Comparison of ENCODE assay signal across 8 cellular contexts in the genomic region with DNA sequence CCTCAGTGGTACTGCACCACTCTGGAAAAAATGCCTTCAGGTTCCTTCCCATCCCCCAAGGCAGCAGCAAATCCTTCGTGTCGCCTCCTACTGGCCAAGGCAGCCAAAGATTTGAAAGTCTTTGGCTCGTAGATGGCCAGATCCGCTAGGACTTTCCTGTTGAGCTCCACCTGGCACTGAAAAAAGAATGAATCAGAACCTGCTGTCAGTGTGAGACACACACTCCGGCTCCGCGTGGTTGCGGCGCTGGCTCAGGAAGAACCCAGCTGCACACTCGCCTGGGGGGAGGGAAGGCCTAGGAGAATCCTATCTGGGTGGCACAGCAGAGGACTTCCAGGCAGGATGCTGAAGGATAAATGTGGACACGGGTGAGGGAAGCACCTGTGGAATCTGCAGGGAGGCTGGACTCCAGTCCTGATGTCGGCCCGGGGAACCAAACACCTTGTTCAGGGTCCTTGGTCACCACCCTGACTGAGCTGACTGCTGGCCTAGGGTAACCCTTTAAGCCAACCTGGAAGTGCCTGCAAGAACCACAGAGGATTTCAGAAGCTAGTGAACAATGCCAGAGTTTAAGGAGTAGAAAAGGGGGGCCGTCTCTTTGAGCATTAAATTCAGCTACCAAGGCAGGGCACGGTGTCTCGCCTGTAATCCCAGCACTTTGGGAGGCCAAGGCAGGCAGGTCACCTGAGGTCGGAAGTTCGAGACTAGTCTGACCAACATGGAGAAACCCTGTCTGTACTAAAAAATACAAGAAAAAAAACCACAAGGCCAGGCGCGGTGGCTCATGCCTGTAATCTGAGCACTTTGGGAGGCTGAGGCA. TPM values are rescaled to one million over a fixed set of nuclear protein-coding genes. Genes with fewer than 3 reads are reported as not detected.
A peak's percentile ranks its signal among the peaks of the same experiment; 100 is the strongest.
DNase-seq lines count a peak whose midpoint lies in the region; TF ChIP-seq lines count a peak whose summit lies in the region.

No MANE protein-coding gene starts in this region.

- no peak overlapping the region for H2AFZ ChIP-seq in MM.1S (ENCODE audit: low read length)

- H3K27ac ChIP-seq in breast epithelium: no peak overlapping the region
- H3K27ac ChIP-seq in MM.1S (ENCODE audit: low read length): no peak overlapping the region
- no peak overlapping the region for H3K27ac ChIP-seq in ovary

- no peak overlapping the region for H3K4me2 ChIP-seq in MM.1S (ENCODE audit: low read depth, low read length)

- no peaks in the 10 kb centered on the region for H4K20me1 ChIP-seq in MM.1S (ENCODE audit: insufficient read depth, low read length)

- POLR2A ChIA-PET in MCF 10A (lab: Yijun Ruan, JAX): interaction anchor here (0.7 to 2.0 kb wide), 4 partner anchors 27 to 213 kb away, joined by 3 to 13 read pairs (median 6); a partner anchor contains a TSS

- no peak for TF ChIP-seq EP300 in ovary (IDR thresholded peaks at IDR 0.05)

- H3K4me1 Mint-ChIP-seq in MCF 10A (ENCODE audit: insufficient read depth, unreplicated experiment): peaks cover 18% of the 10 kb centered on the region

- peaks cover 16% of the 10 kb centered on the region for H3F3A ChIP-seq in MM.1S (ENCODE audit: insufficient read depth, low read length)

- TF ChIP-seq POLR2A in breast epithelium (IDR thresholded peaks at IDR 0.05): no peak
- no peak for TF ChIP-seq POLR2A in ovary (IDR thresholded peaks at IDR 0.05)

- no TSS peak for BruUV-seq in MCF 10A (replicated peaks; lab: Mats Ljungman, UMichigan)

- H3K36me3 ChIP-seq in breast epithelium: no peaks in the 10 kb centered on the region
- peaks cover 11% of the 10 kb centered on the region for H3K36me3 ChIP-seq in MM.1S (replicated peaks; ENCODE audit: insufficient read depth, low read length)
- H3K36me3 ChIP-seq in ovary: no peaks in the 10 kb centered on the region

- peaks cover 91% of the 10 kb centered on the region for H3K36me3 Mint-ChIP-seq in MCF 10A (ENCODE audit: insufficient read depth, unreplicated experiment)

- H3K4me3 ChIP-seq in breast epithelium: no peak overlapping the region
- no peak overlapping the region for H3K4me3 ChIP-seq in MM.1S (ENCODE audit: low read length)
- H3K4me3 ChIP-seq in ovary: no peak overlapping the region

- CTCF ChIA-PET in MCF 10A (lab: Yijun Ruan, JAX): interaction anchor here (0.6 to 2.4 kb wide), 10 partner anchors 11 to 272 kb away, joined by 3 to 9 read pairs (median 3); no protein-coding TSS in a partner anchor

- DNase-seq in MCF 10A (ENCODE audit: unreplicated experiment) (peak; percentile 73), breast epithelium (ENCODE audit: low spot score in 2 of 2) (no peak), MM.1S (peak; percentile 33), fibroblast of peridontal ligament (ENCODE audit: extremely low read depth) (peak; percentile 60), globus pallidus (ENCODE audit: low spot score) (no peak), ovary (no peak)
- peak; percentile 29 for DNase-seq in activated CD4-positive, alpha-beta T cell treated with anti-CD3 and anti-CD28 coated beads, Interleukin-2, amount 50 U/mL, for 1 hour
- peak; percentile 51 for DNase-seq in stimulated activated CD4-positive, alpha-beta T cell treated with anti-CD3 and anti-CD28 coated beads, Interleukin-4, amount 100 ng/mL, for 1 hour

- TF ChIP-seq CTCF in MCF 10A (IDR thresholded peaks at IDR 0.05; ENCODE audit: unreplicated experiment): peak; percentile 58
- no peak for TF ChIP-seq CTCF in breast epithelium (IDR thresholded peaks at IDR 0.05)
- peak; percentile 62 for TF ChIP-seq CTCF in MM.1S (IDR thresholded peaks at IDR 0.05; ENCODE audit: low read length)
- TF ChIP-seq CTCF in ovary (IDR thresholded peaks at IDR 0.05): no peak

- peak overlapping the region; percentile 16 for H3K4me3 Mint-ChIP-seq in MCF 10A (ENCODE audit: unreplicated experiment)

- H3K79me2 ChIP-seq in MM.1S (ENCODE audit: low read length): peaks cover 86% of the 10 kb centered on the region

- H3K4me1 ChIP-seq in breast epithelium: peaks cover 5 to 25% of the 10 kb centered on the region in 2 donors
- peaks cover 14% of the 10 kb centered on the region for H3K4me1 ChIP-seq in MM.1S (ENCODE audit: low read length)
- H3K4me1 ChIP-seq in ovary (ENCODE audit: insufficient read depth): peaks cover 16% of the 10 kb centered on the region

- H3K27me3 ChIP-seq in breast epithelium: no peaks in the 10 kb centered on the region
- no peaks in the 10 kb centered on the region for H3K27me3 ChIP-seq in MM.1S (replicated peaks; ENCODE audit: insufficient read depth, low read length)
- no peaks in the 10 kb centered on the region for H3K27me3 ChIP-seq in ovary

- H3K9me2 ChIP-seq in MM.1S (replicated peaks; ENCODE audit: insufficient read depth, low read length): no peaks in the 10 kb centered on the region

- H3K27ac Mint-ChIP-seq in MCF 10A (ENCODE audit: low read depth, unreplicated experiment): peak overlapping the region; percentile 69

- no peaks in the 10 kb centered on the region for H3K9me3 ChIP-seq in breast epithelium
- no peaks in the 10 kb centered on the region for H3K9me3 ChIP-seq in MM.1S (replicated peaks; ENCODE audit: insufficient read depth, low read length)
- no peaks in the 10 kb centered on the region for H3K9me3 ChIP-seq in ovary

- H3K9ac ChIP-seq in MM.1S (ENCODE audit: low read length): no peak overlapping the region

- no peaks in the 10 kb centered on the region for H3K27me3 Mint-ChIP-seq in MCF 10A (ENCODE audit: insufficient read depth, unreplicated experiment)

- 63 to 64% (median 64%) methylated on average over 20 of the region's 20 CpGs for WGBS in ovary, 3 donors

- H3K9me3 Mint-ChIP-seq in MCF 10A (ENCODE audit: unreplicated experiment): no peaks in the 10 kb centered on the region

- intact Hi-C loops in MCF 10A (cut with micrococcal nuclease) (loop anchor here (10.0 kb wide), 1 partner anchor 103 kb away; no protein-coding TSS in a partner anchor), breast epithelium (cut with DNase I; ENCODE audit: low total_unique reads) (no loop called here), ovary (cut with DNase I) (no loop called here)

RNA-seq across cellular contexts. Expression of a gene that starts 3.2 kb away (rescaled TPM):
- total RNA-seq in MCF 10A (2022) (230 and 248 TPM in 2 replicates), breast epithelium (100 to 1,000 TPM; 170 to 325 (median 285) TPM), ovary (100 to 1,000 TPM; 159 to 245 (median 196) TPM)
- 100 to 1,000 TPM in 1 of 2 donors, 10 to 100 TPM in 1; 71.1 to 217 TPM for polyA plus RNA-seq in ovary

RNA-seq across cellular contexts. Expression of a gene that starts 4.8 kb away (rescaled TPM):
- total RNA-seq in MCF 10A (2022) (131 and 137 TPM in 2 replicates), breast epithelium (100 to 1,000 TPM; 127 to 149 (median 147) TPM), ovary (100 to 1,000 TPM in 1 of 7 donors, 10 to 100 TPM in 6; 79.9 to 130 (median 93.1) TPM)
- 100 to 1,000 TPM; 113 to 120 TPM for polyA plus RNA-seq in ovary

RNA-seq across cellular contexts. Expression of a gene that starts 18.8 kb away (rescaled TPM):
- total RNA-seq in MCF 10A (2022) (0.86 and 1.4 TPM in 2 replicates), breast epithelium (10 to 100 TPM; 10.2 to 16.0 (median 12.2) TPM), ovary (10 to 100 TPM in 5 of 7 donors, 1 to 10 TPM in 2; 4.5 to 48.8 (median 16.4) TPM)
- 10 to 100 TPM in 1 of 2 donors, 1 to 10 TPM in 1; 5.0 to 13.3 TPM for polyA plus RNA-seq in ovary

RNA-seq across cellular contexts. Expression of a gene that starts 27.3 kb away (rescaled TPM):
- total RNA-seq in MCF 10A (2022) (120 and 148 TPM in 2 replicates), breast epithelium (100 to 1,000 TPM in 1 of 3 donors, 10 to 100 TPM in 2; 91.3 to 116 (median 99.6) TPM), ovary (10 to 100 TPM; 63.7 to 94.0 (median 73.2) TPM)
- 10 to 100 TPM in 1 of 2 donors, 1 to 10 TPM in 1; 6.0 to 81.3 TPM for polyA plus RNA-seq in ovary

RNA-seq across cellular contexts. Expression of a gene that starts 33.2 kb away (rescaled TPM):
- 0.37 and 0.54 TPM in 2 replicates for total RNA-seq in MCF 10A (2022)
- 10 to 100 TPM; 13.0 to 44.8 (median 35.7) TPM for total RNA-seq in breast epithelium
- 10 to 100 TPM; 11.1 to 73.5 (median 44.9) TPM for total RNA-seq in ovary
- 10 to 100 TPM in 1 of 2 donors, under 1 TPM in 1; 0.20 to 14.2 TPM for polyA plus RNA-seq in ovary

Comparison
In these comparisons a context has a peak if more than half of its experiments do, and no peak if none do; other contexts are left out.
1. DNase-seq: peak in MCF 10A (single experiment), MM.1S (single experiment), activated CD4-positive, alpha-beta T cell treated with anti-CD3 and anti-CD28 coated beads, Interleukin-2, amount 50 U/mL, for 1 hour (single experiment), fibroblast of peridontal ligament (single experiment) and stimulated activated CD4-positive, alpha-beta T cell treated with anti-CD3 and anti-CD28 coated beads, Interleukin-4, amount 100 ng/mL, for 1 hour (single experiment); none in breast epithelium (0 of 2), globus pallidus (single experiment) and ovary (0 of 5).
2. CTCF ChIP-seq: peak in MCF 10A (single experiment) and MM.1S (single experiment); none in breast epithelium (0 of 3) and ovary (0 of 3).